18 cellular contexts compared by ENCODE assay signal in the genomic region with DNA sequence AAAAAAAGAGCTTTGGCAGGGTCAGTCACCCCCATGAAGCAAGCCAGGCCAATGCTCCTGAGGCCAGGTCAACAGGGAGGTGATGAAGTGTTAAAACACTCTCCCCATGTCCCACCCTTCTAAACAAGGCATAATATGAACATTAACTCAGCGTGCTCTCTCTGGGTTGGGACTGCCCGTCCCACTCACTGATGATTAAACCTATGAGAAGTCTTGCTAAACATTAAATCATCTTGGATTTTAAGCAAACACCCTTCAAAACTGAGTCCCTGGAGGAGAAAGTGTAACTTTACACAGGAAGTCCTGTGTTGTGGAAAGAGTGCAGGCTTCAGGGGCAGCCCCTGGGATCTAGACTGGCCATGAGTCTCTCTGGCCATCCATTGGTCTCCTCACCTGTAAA.
DNase-seq lines count a peak whose midpoint lies in the region; FAIRE-seq and TF ChIP-seq lines count a peak whose summit lies in the region.
"Had no signal": no experiment of that assay in that cellular context is flagged by ENCODE, and none has a peak within 500 bp of the region (broad histone marks: within the 10 kb centered on the region; RNA-seq: fewer than 3 reads in every experiment).

No MANE protein-coding gene starts in this region.

- H3K4me3 Mint-ChIP-seq in immature natural killer cell = no peak overlapping the region
- H3K4me3 Mint-ChIP-seq: T-helper 1 cell treated with Interleukin-12 subunit alpha and Interleukin-12 subunit beta and Interleukin-4 antibody, amounts not matched to agents 30 μg/mL and 1 μg/mL, for 36 hours had no signal

- FAIRE-seq in bronchial epithelial cell (lab: Jason Lieb, UNC) = peak; percentile 18
- FAIRE-seq: colon, GM19239, K562 had no signal

- H3K4me1 Mint-ChIP-seq in immature natural killer cell = no peaks in the 10 kb centered on the region

- no peaks in the 10 kb centered on the region for H3K27me3 ChIP-seq in AG04450 (ENCODE audit: control insufficient read depth, insufficient read depth, low read length)
- H3K27me3 ChIP-seq in bronchial epithelial cell (ENCODE audit: control insufficient read depth, insufficient read depth, low read length) = no peaks in the 10 kb centered on the region
- no peaks in the 10 kb centered on the region for H3K27me3 ChIP-seq in stomach
- H3K27me3 ChIP-seq in Karpas-422 (ENCODE audit: low read length) = no peaks in the 10 kb centered on the region
- H3K27me3 ChIP-seq: BLaER1 had no signal

- H3K9me3 ChIP-seq in AG04450 (ENCODE audit: control insufficient read depth, insufficient read depth, low read length) (no peaks in the 10 kb centered on the region; the same call in 1 of the 2 replicates), stomach (no peaks in the 10 kb centered on the region), Karpas-422 (ENCODE audit: low read length) (no peaks in the 10 kb centered on the region)
- H3K9me3 ChIP-seq: BLaER1 had no signal

- no peak for TF ChIP-seq POLR2A in stomach (IDR thresholded peaks at IDR 0.05)

- peak overlapping the region; percentile 31 for H3K27ac ChIP-seq in AG04450 (ENCODE audit: low read depth, low read length)
- H3K27ac ChIP-seq in stomach = no peak overlapping the region
- no peak overlapping the region for H3K27ac ChIP-seq in Karpas-422 (ENCODE audit: low read length)
- H3K27ac ChIP-seq: BLaER1 had no signal

- intact Hi-C loops in stomach (cut with DNase I; ENCODE audit: low total_unique reads) = no loop called here

- H3K4me3 ChIP-seq in AG04450 (ENCODE audit: low read depth, low read length) (no peak overlapping the region), bronchial epithelial cell (ENCODE audit: low read depth, low read length) (no peak overlapping the region), stomach (no peak overlapping the region), Karpas-422 (ENCODE audit: low read length) (no peak overlapping the region)
- H3K4me3 ChIP-seq: BLaER1, K562 had no signal

- H3K36me3 ChIP-seq in bronchial epithelial cell (ENCODE audit: control insufficient read depth, insufficient read depth, low read length) (no peaks in the 10 kb centered on the region), stomach (no peaks in the 10 kb centered on the region), Karpas-422 (ENCODE audit: insufficient read depth, low read length) (no peaks in the 10 kb centered on the region)
- H3K36me3 ChIP-seq: BLaER1 had no signal

- CTCF ChIA-PET in AG04450 (lab: Charles Lee) = interaction anchor here (0.5 to 0.6 kb wide), 2 partner anchors 35 to 508 kb away, joined by 3 read pairs; no protein-coding TSS in a partner anchor

- TF ChIP-seq EP300 in stomach (IDR thresholded peaks at IDR 0.05) = no peak

- TF ChIP-seq CTCF in AG04450 (IDR thresholded peaks at IDR 0.05; ENCODE audit: low read depth, low read length) (no peak), bronchial epithelial cell (IDR thresholded peaks at IDR 0.05; ENCODE audit: insufficient read depth, low read length, severe bottlenecking) (no peak), stomach (IDR thresholded peaks at IDR 0.05) (no peak)

- no peak overlapping the region for H3K9ac ChIP-seq in Karpas-422 (ENCODE audit: low read length)
- H3K9ac ChIP-seq: BLaER1 had no signal

- no peak overlapping the region for H3K4me2 ChIP-seq in Karpas-422 (ENCODE audit: low read depth, low read length, poor library complexity, severe bottlenecking)
- H3K4me2 ChIP-seq: BLaER1 had no signal

- POLR2A ChIA-PET in AG04450 (lab: Yijun Ruan, JAX) = no interaction called here

- DNase-seq in AG04450 (ENCODE audit: low read depth, low spot score) = no peak
- peak; percentile 52 for DNase-seq in EL
- peak; percentile 90 for DNase-seq in bronchial epithelial cell (ENCODE audit: low read depth)
- DNase-seq in iris pigment epithelial cell (ENCODE audit: low read depth) = peak; percentile 28
- DNase-seq in immature natural killer cell = no peak
- DNase-seq in stomach = no peak
- no peak for DNase-seq in Karpas-422
- DNase-seq: activated CD4-positive, alpha-beta T cell treated with anti-CD3 and anti-CD28 coated beads for 1 hour; naive B cell; SHP77; stimulated activated CD4-positive, alpha-beta T cell treated with anti-CD3 and anti-CD28 coated beads, Interleukin-12 subunit alpha, Interleukin-12 subunit beta, amount 100 ng/mL, for 4 hours; substantia nigra had no signal

- peaks cover 0 to 8% (median 4%) of the 10 kb centered on the region in 4 donors for H3K4me1 ChIP-seq in stomach
- no peaks in the 10 kb centered on the region for H3K4me1 ChIP-seq in Karpas-422 (ENCODE audit: low read length)

- H3K9me3 Mint-ChIP-seq in immature natural killer cell = no peaks in the 10 kb centered on the region
- H3K9me3 Mint-ChIP-seq: T-helper 1 cell treated with Interleukin-12 subunit alpha and Interleukin-12 subunit beta and Interleukin-4 antibody, amounts not matched to agents 30 μg/mL and 1 μg/mL, for 36 hours had no signal

- H3K9me2 ChIP-seq in Karpas-422 (replicated peaks; ENCODE audit: insufficient read depth, low read length) = no peaks in the 10 kb centered on the region

- 54 to 92% (median 75%) methylated on average over 2 of the region's 2 CpGs for WGBS in stomach, 5 donors

- peaks cover 0 to 2% (median 0%) of the 10 kb centered on the region in 3 donors for H3K36me3 Mint-ChIP-seq in immature natural killer cell
- H3K36me3 Mint-ChIP-seq: naive B cell had no signal

- peaks cover 0 to 2% (median 1%) of the 10 kb centered on the region in 3 donors for H3K27me3 Mint-ChIP-seq in immature natural killer cell (ENCODE audit: low read depth in 3 of 3)
- H3K27me3 Mint-ChIP-seq: naive B cell had no signal

- H4K20me1 ChIP-seq in Karpas-422 (ENCODE audit: insufficient read depth, low read depth, low read length) = no peaks in the 10 kb centered on the region
- H4K20me1 ChIP-seq: BLaER1 had no signal

- H2AFZ ChIP-seq in Karpas-422 (ENCODE audit: low read length) = no peak overlapping the region

- no peaks in the 10 kb centered on the region for H3K79me2 ChIP-seq in Karpas-422 (ENCODE audit: low read length)

- peak overlapping the region in 1 of 6 donors; percentile 19 for H3K27ac Mint-ChIP-seq in immature natural killer cell
- H3K27ac Mint-ChIP-seq: progenitor cell of endocrine pancreas; T-helper 1 cell treated with Interleukin-12 subunit alpha and Interleukin-12 subunit beta and Interleukin-4 antibody, amounts not matched to agents 30 μg/mL and 1 μg/mL, for 36 hours had no signal

Comparison
In these comparisons a context has a peak if more than half of its experiments do, and no peak if none do; other contexts are left out.
1. DNase-seq: peak in EL (single experiment), bronchial epithelial cell (single experiment) and iris pigment epithelial cell (single experiment); none in AG04450 (single experiment), immature natural killer cell (0 of 3), stomach (single experiment) and Karpas-422 (single experiment).